19 cellular contexts compared by ENCODE assay signal in genomic region chr22:22182218-22182989, GRCh38.
"Had no signal": no experiment of that assay in that cellular context is flagged by ENCODE, and none has a peak within 500 bp of the region (broad histone marks: within the 10 kb centered on the region; RNA-seq: fewer than 3 reads in every experiment).

No MANE protein-coding gene starts in this region.

- H3K4me2 ChIP-seq: neural progenitor cell had no signal

- H3K9ac ChIP-seq: neural progenitor cell had no signal

- H3K4me1 ChIP-seq: body of pancreas, neural progenitor cell, right lobe of liver, stomach, thyroid gland, upper lobe of left lung had no signal

- H2AFZ ChIP-seq: neural progenitor cell had no signal

- H3K27ac ChIP-seq: body of pancreas, neural progenitor cell, right lobe of liver, thyroid gland, upper lobe of left lung had no signal

- H3K27me3 ChIP-seq: body of pancreas, right lobe of liver, thyroid gland, upper lobe of left lung had no signal

- H3K4me3 ChIP-seq: body of pancreas, neural progenitor cell, right lobe of liver, stomach, thyroid gland, upper lobe of left lung had no signal

- H3K36me3 ChIP-seq: neural progenitor cell, right lobe of liver, stomach, thyroid gland, upper lobe of left lung had no signal

- DNase-seq: activated CD4-positive, alpha-beta T cell treated with anti-CD3 and anti-CD28 coated beads for 4 hours; activated CD4-positive, alpha-beta T cell treated with anti-CD3 and anti-CD28 coated beads, Interleukin-2, amount 50 U/mL, for 4 hours; activated effector memory CD4-positive, alpha-beta T cell treated with Interleukin-2 at 50 U/mL for 16 hours; activated naive CD4-positive, alpha-beta T cell treated with Interleukin-2 at 50 U/mL for 16 hours; anterior cingulate cortex; body of pancreas; dermis blood vessel endothelial cell; effector CD4-positive, alpha-beta T cell; left colon; mammary epithelial cell; midbrain; naive thymus-derived CD8-positive, alpha-beta T cell; occipital lobe; right lobe of liver; stimulated activated CD4-positive, alpha-beta T cell treated with anti-CD3 and anti-CD28 coated beads, Interleukin-2, amount 100 ng/mL, for 48 hours; stomach; thyroid gland; upper lobe of left lung had no signal

- H3K9me3 ChIP-seq: body of pancreas, right lobe of liver, stomach, thyroid gland, upper lobe of left lung had no signal

- ATAC-seq: body of pancreas; left colon; naive thymus-derived CD8-positive, alpha-beta T cell had no signal
